In the genomic region with DNA sequence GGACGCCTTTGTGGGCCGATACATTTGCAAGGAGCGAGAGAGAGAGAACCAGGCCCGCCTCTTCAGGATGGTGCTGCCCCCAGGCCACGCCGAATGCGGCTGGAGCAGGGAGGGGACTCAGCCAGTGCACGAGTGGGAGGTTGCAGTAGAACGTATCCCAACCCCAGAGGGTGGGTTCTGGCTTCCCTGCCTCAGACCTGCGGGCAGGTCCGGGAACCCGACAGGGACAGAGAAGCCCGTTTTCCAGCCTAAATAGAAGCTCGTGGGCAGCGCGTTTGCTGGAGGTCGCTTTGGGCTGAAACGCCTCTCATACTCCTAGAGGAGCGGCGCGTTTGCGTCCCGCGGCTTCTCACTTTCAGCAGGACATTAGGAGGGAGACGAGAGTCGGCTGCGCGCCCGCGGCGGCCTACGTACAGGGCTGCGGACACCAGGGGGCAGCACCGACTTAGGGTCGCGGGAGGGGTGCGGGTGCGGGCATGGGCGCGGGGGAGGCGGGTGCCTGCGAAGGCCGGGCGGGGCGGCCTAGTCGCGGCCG, we compare ENCODE assay signal across 8 cellular contexts. TPM values are rescaled to one million over a fixed set of nuclear protein-coding genes. Genes with fewer than 3 reads are reported as not detected.
DNase-seq lines count a peak whose midpoint lies in the region; ATAC-seq and TF ChIP-seq lines count a peak whose summit lies in the region.

No MANE protein-coding gene starts in this region.

- peak overlapping the region; percentile 68 for H3K27ac ChIP-seq in vagina

- no peak overlapping the region for H3K4me3 ChIP-seq in GM12875 (ENCODE audit: low read depth, low read length)
- peak overlapping the region; percentile 59 to 78 for H3K4me3 ChIP-seq in vagina

- TF ChIP-seq CTCF in GM12875 (IDR thresholded peaks at IDR 0.05; ENCODE audit: borderline replicate concordance, insufficient read depth, low read depth, low read length) (peak; percentile 66), vagina (IDR thresholded peaks at IDR 0.05) (peak in 1 of 3 experiments; percentile 29)

- H3K9me3 ChIP-seq in vagina, result no peaks in the 10 kb centered on the region

- H3K9me3 Mint-ChIP-seq in activated naive CD4-positive, alpha-beta T cell treated with anti-CD3 and anti-CD28 coated beads, Interleukin-2, amount 50 U/mL, for 72 hours, result no peaks in the 10 kb centered on the region

- H3K36me3 Mint-ChIP-seq in activated naive CD4-positive, alpha-beta T cell treated with anti-CD3 and anti-CD28 coated beads, Interleukin-2, amount 50 U/mL, for 72 hours, result no peaks in the 10 kb centered on the region

- intact Hi-C loops in left cardiac atrium (cut with DNase I), result loop anchor here (10.0 kb wide), 2 partner anchors 144 to 424 kb away; no protein-coding TSS in a partner anchor
- intact Hi-C loops in vagina (cut with DNase I), result loop anchor here (10.0 kb wide), 1 partner anchor 654 kb away; a partner anchor contains a TSS

- H3K4me1 ChIP-seq in vagina, result peaks cover 60% of the 10 kb centered on the region

- DNase-seq in SK-N-DZ (ENCODE audit: low spot score), result peak; percentile 95
- peak; percentile 65 to 84 for DNase-seq in activated naive CD4-positive, alpha-beta T cell treated with anti-CD3 and anti-CD28 coated beads, Interleukin-2, amount 50 U/mL, for 72 hours (ENCODE audit: low spot score in 2 of 2)
- DNase-seq in left cardiac atrium, result peak; percentile 81
- peak; percentile 55 for DNase-seq in putamen (ENCODE audit: low spot score)
- DNase-seq in vagina (ENCODE audit: extremely low spot score in 2 of 2), result no peak

- no peaks in the 10 kb centered on the region for H3K36me3 ChIP-seq in vagina

- H3K27ac Mint-ChIP-seq in activated naive CD4-positive, alpha-beta T cell treated with anti-CD3 and anti-CD28 coated beads, Interleukin-2, amount 50 U/mL, for 72 hours, result no peak overlapping the region

- TF ChIP-seq POLR2A in vagina (IDR thresholded peaks at IDR 0.05), result no peak

- no peaks in the 10 kb centered on the region for H3K27me3 ChIP-seq in vagina

- peak; percentile 52 to 69 for ATAC-seq in activated naive CD4-positive, alpha-beta T cell treated with anti-CD3 and anti-CD28 coated beads, Interleukin-2, amount 50 U/mL, for 72 hours
- ATAC-seq in left cardiac atrium (peak; percentile 45 to 62), GM18861 (IDR thresholded peaks at IDR 0.05; ENCODE audit: unreplicated experiment) (no peak), GM21360 (IDR thresholded peaks at IDR 0.05; ENCODE audit: unreplicated experiment) (no peak)

RNA-seq across cellular contexts. Expression of a gene that starts 11.0 kb away (rescaled TPM):
- polyA plus RNA-seq in SK-N-DZ (2014; cell fraction: cytosol; rRNA removed), result 153 and 188 TPM in 2 replicates
- 310 and 397 TPM in 2 replicates for polyA plus RNA-seq in SK-N-DZ (2014; cell fraction: nucleus; rRNA removed)
- not detected for total RNA-seq in activated naive CD4-positive, alpha-beta T cell treated with anti-CD3 and anti-CD28 coated beads, Interleukin-2, amount 50 U/mL, for 72 hours
- total RNA-seq in left cardiac atrium (10 to 100 TPM; 12.1 to 17.0 TPM), vagina (9.8 TPM)

RNA-seq across cellular contexts. Expression of a gene that starts 41.6 kb away (rescaled TPM):
- polyA plus RNA-seq in SK-N-DZ (2014; cell fraction: cytosol; rRNA removed), result 2.7 and 4.9 TPM in 2 replicates
- polyA plus RNA-seq in SK-N-DZ (2014; cell fraction: nucleus; rRNA removed), result 1.9 and 5.6 TPM in 2 replicates
- not detected for total RNA-seq in activated naive CD4-positive, alpha-beta T cell treated with anti-CD3 and anti-CD28 coated beads, Interleukin-2, amount 50 U/mL, for 72 hours
- not detected for total RNA-seq in left cardiac atrium
- total RNA-seq in vagina, result not detected

Comparison
In these comparisons a context has a peak if more than half of its experiments do, and no peak if none do; other contexts are left out.
1. DNase-seq: peak in SK-N-DZ (single experiment), activated naive CD4-positive, alpha-beta T cell treated with anti-CD3 and anti-CD28 coated beads, Interleukin-2, amount 50 U/mL, for 72 hours (2 of 2), left cardiac atrium (single experiment) and putamen (single experiment); none in vagina (0 of 2).
2. ATAC-seq: peak in activated naive CD4-positive, alpha-beta T cell treated with anti-CD3 and anti-CD28 coated beads, Interleukin-2, amount 50 U/mL, for 72 hours (2 of 2) and left cardiac atrium (2 of 2); none in GM18861 (single experiment) and GM21360 (single experiment).
3. RNA of a gene that starts 11.0 kb away (total RNA-seq): 12.1 to 17.0 TPM in left cardiac atrium and 9.8 TPM in vagina (single experiment); not detected in activated naive CD4-positive, alpha-beta T cell treated with anti-CD3 and anti-CD28 coated beads, Interleukin-2, amount 50 U/mL, for 72 hours; every median in the first group is over 10 times any median in the second.